Comparison of ENCODE assay signal across 1 cellular context in the genomic region with DNA sequence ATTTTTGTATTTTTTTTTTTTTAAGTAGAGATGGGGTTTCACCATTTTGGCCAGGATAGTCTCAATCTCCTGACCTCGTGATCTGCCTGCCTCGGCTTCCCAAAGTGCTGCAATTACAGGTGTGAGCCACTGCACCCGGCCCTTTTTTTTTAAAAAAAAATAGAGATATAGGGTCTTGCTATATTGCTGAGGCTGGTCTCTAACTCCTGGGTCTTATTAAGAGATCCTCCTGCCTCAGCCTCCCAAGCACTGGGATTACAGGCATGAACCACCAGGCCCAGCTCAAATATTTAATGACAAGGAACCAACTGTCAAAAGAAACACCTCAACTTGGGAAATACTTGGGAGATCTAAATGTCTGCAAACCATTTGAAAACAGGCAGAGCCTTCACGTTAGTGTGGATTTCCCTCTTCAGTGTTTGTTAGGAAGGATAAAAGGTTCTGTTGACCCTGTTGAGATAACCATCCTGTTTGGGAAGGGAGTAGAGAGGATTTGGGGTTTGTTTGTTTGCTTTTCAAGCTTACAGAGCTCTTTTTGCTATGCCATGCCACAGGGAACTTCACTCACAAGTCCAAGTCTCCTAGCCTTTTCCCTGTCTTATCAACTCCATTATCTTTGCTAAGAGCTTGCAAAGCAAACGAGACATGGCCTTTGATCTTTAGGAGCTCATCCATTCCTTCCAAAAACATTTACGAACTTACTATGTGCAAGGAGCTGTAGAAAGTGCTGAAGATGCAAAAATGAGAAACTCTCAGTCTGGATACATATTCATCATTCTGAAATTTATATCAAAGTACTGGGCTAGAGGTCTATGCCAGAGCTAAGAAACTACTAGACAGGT.
A peak's percentile ranks its signal among the peaks of the same experiment; 100 is the strongest.
TF ChIP-seq lines count a peak whose summit lies in the region.

No MANE protein-coding gene starts in this region.

TF ChIP-seq in A549, 52 proteins besides CTCF, POLR2A, EP300 and RAD21:
- peak; percentile 93 for TF ChIP-seq MAFK (IDR thresholded peaks at IDR 0.05; ENCODE audit: partially characterized antibody)
- TF ChIP-seq NFE2L2 (conservative IDR thresholded peaks at IDR 0.05; ENCODE audit: low read length), result no peak
